32 cellular contexts compared by ENCODE assay signal in the genomic region with DNA sequence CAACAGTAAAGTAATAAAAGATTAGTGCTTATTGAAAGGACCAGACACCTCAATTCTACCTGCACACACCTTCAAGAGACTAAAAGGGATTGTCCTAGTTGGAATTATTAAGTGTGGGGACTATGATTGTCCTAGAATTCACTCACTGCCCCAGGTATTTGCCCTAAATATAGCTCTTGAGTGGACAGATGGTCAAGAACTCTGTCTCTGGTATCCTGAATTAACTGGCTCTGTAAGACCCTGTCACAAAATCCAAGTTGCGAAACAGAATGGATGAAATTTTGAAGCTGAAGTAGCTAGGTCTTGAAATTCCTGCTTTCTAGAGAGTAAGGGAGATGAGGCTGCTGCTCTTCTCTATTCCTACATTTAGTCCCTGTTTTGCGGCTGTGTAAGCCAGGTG. TPM values are rescaled to one million over a fixed set of nuclear protein-coding genes. Genes with fewer than 3 reads are reported as not detected.
"Had no signal": no experiment of that assay in that cellular context is flagged by ENCODE, and none has a peak within 500 bp of the region (broad histone marks: within the 10 kb centered on the region; RNA-seq: fewer than 3 reads in every experiment).

No MANE protein-coding gene starts in this region.

- H3K27ac Mint-ChIP-seq: activated CD4-positive, alpha-beta T cell treated with anti-CD3 and anti-CD28 coated beads, Interleukin-2, amount 10 ng/mL, durations not matched to agents 24 days and 14 days; activated CD8-positive, alpha-beta T cell treated with anti-CD3 and anti-CD28 coated beads for 36 hours; activated T-helper 2 cell treated with anti-CD3 and anti-CD28 coated beads, Interferon-gamma antibody, Interleukin-2, Interleukin-4, amounts not matched to agents 10 μg/mL and 5 μg/mL and 100 μg/mL, durations not matched to agents 14 hours and 24 hours and 36 hours had no signal

- H3K27me3 ChIP-seq: adrenal gland, body of pancreas, breast epithelium, Peyer's patch had no signal

- H3K4me1 ChIP-seq: adrenal gland, body of pancreas, breast epithelium, Peyer's patch had no signal

- H3K9me3 ChIP-seq: adrenal gland, body of pancreas, breast epithelium, Peyer's patch had no signal

- H3K4me3 Mint-ChIP-seq: activated CD4-positive, alpha-beta T cell treated with anti-CD3 and anti-CD28 coated beads, Interleukin-2, amount 10 ng/mL, durations not matched to agents 24 days and 14 days; activated CD8-positive, alpha-beta T cell treated with anti-CD3 and anti-CD28 coated beads for 36 hours had no signal

- H3K9me3 Mint-ChIP-seq: activated CD4-positive, alpha-beta T cell treated with anti-CD3 and anti-CD28 coated beads, Interleukin-2, amount 10 ng/mL, durations not matched to agents 24 days and 14 days; activated CD8-positive, alpha-beta T cell treated with anti-CD3 and anti-CD28 coated beads for 36 hours; activated naive CD4-positive, alpha-beta T cell treated with anti-CD3 and anti-CD28 coated beads, Interleukin-2, amount 50 U/mL, for 72 hours; activated T-helper 2 cell treated with anti-CD3 and anti-CD28 coated beads, Interferon-gamma antibody, Interleukin-2, Interleukin-4, amounts not matched to agents 10 μg/mL and 5 μg/mL and 100 μg/mL, durations not matched to agents 14 hours and 24 hours and 36 hours had no signal

- H3K4me3 ChIP-seq: adrenal gland, body of pancreas, breast epithelium, K562, Peyer's patch had no signal

- H3K4me1 Mint-ChIP-seq: activated CD4-positive, alpha-beta T cell treated with anti-CD3 and anti-CD28 coated beads, Interleukin-2, amount 10 ng/mL, durations not matched to agents 24 days and 14 days had no signal

- H3K27ac ChIP-seq: adrenal gland, body of pancreas, breast epithelium, Peyer's patch had no signal

- H3K36me3 ChIP-seq: adrenal gland, breast epithelium, Peyer's patch had no signal

- DNase-seq: activated CD4-positive, alpha-beta T cell treated with anti-CD3 and anti-CD28 coated beads, Interleukin-2, amount 10 ng/mL, durations not matched to agents 24 days and 14 days; activated CD4-positive, alpha-beta T cell treated with anti-CD3 and anti-CD28 coated beads, Interleukin-2, amount 50 U/mL, for 4 hours; activated CD8-positive, alpha-beta T cell treated with anti-CD3 and anti-CD28 coated beads for 36 hours; activated gamma-delta T cell; activated naive CD4-positive, alpha-beta T cell treated with Interleukin-2 at 50 U/mL for 16 hours; activated T-cell treated with anti-CD3 and anti-CD28 coated beads, Interleukin-2, amount 50 U/mL, for 1 hour; adrenal gland; body of pancreas; NCI-H1092 treated with DMSO at 0.1 percent for 48 hours; NCI-H1417; NCI-H146; NCI-H187; NCI-H2029 treated with DMSO at 0.1 percent for 48 hours; NCI-H2171 treated with DMSO at 0.1 percent for 48 hours; NCI-H2227 treated with DMSO at 0.1 percent for 48 hours; NCI-H446; NCI-H510A treated with DMSO at 0.1 percent for 48 hours; PC-3; Peyer's patch; RPMI8226; SIG-M5; T1000 had no signal

- H3K36me3 Mint-ChIP-seq: activated naive CD4-positive, alpha-beta T cell treated with anti-CD3 and anti-CD28 coated beads, Interleukin-2, amount 50 U/mL, for 72 hours had no signal

- ATAC-seq: activated CD8-positive, alpha-beta T cell treated with anti-CD3 and anti-CD28 coated beads for 36 hours; activated naive CD4-positive, alpha-beta T cell treated with anti-CD3 and anti-CD28 coated beads, Interleukin-2, amount 50 U/mL, for 72 hours; body of pancreas; K562; PC-3; SK-N-SH treated with all-trans-retinoic acid at 6 μM for 48 hours had no signal

RNA-seq across cellular contexts. Expression of a gene that starts 34.4 kb away (rescaled TPM):
- total RNA-seq: activated CD4-positive, alpha-beta T cell treated with anti-CD3 and anti-CD28 coated beads, Interleukin-2, amount 10 ng/mL, durations not matched to agents 24 days and 14 days; activated CD8-positive, alpha-beta memory T cell treated with anti-CD3 and anti-CD28 coated beads for 36 hours; activated CD8-positive, alpha-beta T cell treated with anti-CD3 and anti-CD28 coated beads for 36 hours; activated naive CD4-positive, alpha-beta T cell treated with anti-CD3 and anti-CD28 coated beads, Interleukin-2, amount 50 U/mL, for 72 hours; astrocyte; K562; PC-3; SK-MEL-5; T-helper 1 cell treated with Interleukin-12 subunit alpha and Interleukin-12 subunit beta and Interleukin-4 antibody, amounts not matched to agents 30 ng/mL and 1 ng/mL, for 36 hours; T-helper 2 cell treated with Interferon-gamma antibody and Interleukin-4, amounts not matched to agents 100 ng/mL and 5 ng/mL, for 36 hours had no signal
- polyA plus RNA-seq: K562 had no signal
